ENCODE assay signal across 1 cellular context in the genomic region with DNA sequence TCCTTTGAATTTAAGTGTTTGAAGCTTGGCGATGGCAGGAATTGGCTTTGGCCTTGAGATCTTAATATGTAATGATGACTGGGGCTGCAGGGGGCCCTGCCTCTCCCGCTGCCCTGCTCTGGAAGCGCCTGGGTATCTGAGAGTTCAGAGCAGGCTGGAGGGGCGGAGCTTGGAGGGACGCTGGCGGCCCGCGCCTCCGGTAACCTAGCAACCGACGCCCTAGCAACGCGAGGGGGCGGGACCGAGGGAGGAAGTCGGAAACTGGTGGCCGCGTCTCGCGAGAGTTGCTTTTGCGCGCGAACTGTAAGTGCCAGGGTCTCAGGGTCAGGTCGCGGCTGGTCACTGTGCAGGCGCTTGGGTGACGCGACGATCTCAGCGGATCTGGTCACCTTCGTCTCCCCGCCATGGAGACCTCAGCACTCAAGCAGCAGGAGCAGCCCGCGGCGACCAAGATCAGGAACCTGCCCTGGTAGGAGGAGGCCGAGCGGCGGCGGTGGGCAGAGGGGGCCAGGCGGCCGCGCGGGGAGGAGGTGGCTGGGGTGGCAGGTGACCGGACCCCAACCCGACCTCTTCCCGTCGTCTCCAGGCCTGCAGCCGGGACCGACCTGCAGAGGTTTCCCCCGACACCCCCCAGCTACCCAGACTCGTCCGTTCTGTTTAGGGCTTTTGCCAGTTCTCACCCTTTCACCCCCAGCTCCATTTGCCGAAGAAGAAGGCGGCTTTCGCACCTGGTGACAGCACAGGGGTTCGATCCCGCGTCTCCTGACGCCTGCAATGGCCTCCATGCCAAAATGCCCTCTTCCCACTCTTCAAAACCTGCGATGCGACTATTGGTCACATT.
TF ChIP-seq lines count a peak whose summit lies in the region.

A gene with protein sequence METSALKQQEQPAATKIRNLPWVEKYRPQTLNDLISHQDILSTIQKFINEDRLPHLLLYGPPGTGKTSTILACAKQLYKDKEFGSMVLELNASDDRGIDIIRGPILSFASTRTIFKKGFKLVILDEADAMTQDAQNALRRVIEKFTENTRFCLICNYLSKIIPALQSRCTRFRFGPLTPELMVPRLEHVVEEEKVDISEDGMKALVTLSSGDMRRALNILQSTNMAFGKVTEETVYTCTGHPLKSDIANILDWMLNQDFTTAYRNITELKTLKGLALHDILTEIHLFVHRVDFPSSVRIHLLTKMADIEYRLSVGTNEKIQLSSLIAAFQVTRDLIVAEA (plus strand): TSS at position 280 of the 841 bp plus-strand sequence. CDS start 125 bp downstream, at position 405.

TF ChIP-seq in HepG2, 621 proteins besides CTCF, POLR2A, EP300 and RAD21 (continued from another document and continues in another):
- TF ChIP-seq PCBP2 (optimal IDR thresholded peaks at IDR 0.05; ENCODE audit: low read depth, low read length, poor library complexity, severe bottlenecking) (no peak), ZNF124 (CRISPR knock-in tag; IDR thresholded peaks at IDR 0.05) (0 out of 2 replicates have a peak, but pooled peaks have one; percentile 30), HNF4A (CRISPR knock-in tag; IDR thresholded peaks at IDR 0.05) (peak; percentile 46), ZFX (CRISPR knock-in tag; IDR thresholded peaks at IDR 0.05; ENCODE audit: low read depth) (peak; percentile 85), ASH2L (IDR thresholded peaks at IDR 0.05; ENCODE audit: insufficient read length, low read depth, low read length) (peak; percentile 83), ETV6 (CRISPR knock-in tag; conservative IDR thresholded peaks at IDR 0.05) (peak; percentile 87), YEATS4 (CRISPR knock-in tag; IDR thresholded peaks at IDR 0.05; ENCODE audit: borderline replicate concordance) (peak; percentile 55; the same call in 1 of the 2 replicates), RARA (CRISPR knock-in tag; IDR thresholded peaks at IDR 0.05) (peak; percentile 53; the same call in 1 of the 2 replicates), YY1 (IDR thresholded peaks at IDR 0.05; ENCODE audit: insufficient read depth, insufficient replicate concordance, low read depth, low read length) (peak; percentile 40), SIN3A (IDR thresholded peaks at IDR 0.05; ENCODE audit: borderline replicate concordance, low read depth, low read length) (peak; percentile 97), NFIC (IDR thresholded peaks at IDR 0.05; ENCODE audit: low read length) (no peak), SP2 (CRISPR knock-in tag; IDR thresholded peaks at IDR 0.05) (peak; percentile 83), ZNF350 (CRISPR knock-in tag; IDR thresholded peaks at IDR 0.05; ENCODE audit: borderline replicate concordance, low read depth) (peak; percentile 39; the same call in 1 of the 2 replicates), GLI4 (CRISPR knock-in tag; IDR thresholded peaks at IDR 0.05; ENCODE audit: borderline replicate concordance) (no peak), RCOR2 (CRISPR knock-in tag; IDR thresholded peaks at IDR 0.05) (no peak), PLRG1 (conservative IDR thresholded peaks at IDR 0.05) (no peak), ZZZ3 (CRISPR knock-in tag; IDR thresholded peaks at IDR 0.05; ENCODE audit: borderline replicate concordance) (0 out of 2 replicates have a peak, but pooled peaks have one; percentile 44), BCLAF1 (IDR thresholded peaks at IDR 0.05) (no peak), MNT (IDR thresholded peaks at IDR 0.05) (no peak), NFKBIZ (CRISPR knock-in tag; IDR thresholded peaks at IDR 0.05) (no peak), ZMYM4 (CRISPR knock-in tag; IDR thresholded peaks at IDR 0.05) (peak; percentile 96), NR2F6 (IDR thresholded peaks at IDR 0.05) (peak; percentile 80), NR2F6 (CRISPR knock-in tag; IDR thresholded peaks at IDR 0.05) (peak; percentile 94), ZNF768 (CRISPR knock-in tag; IDR thresholded peaks at IDR 0.05) (peak; percentile 79; the same call in 1 of the 2 replicates), ISL2 (CRISPR knock-in tag; IDR thresholded peaks at IDR 0.05) (0 out of 2 replicates have a peak, but pooled peaks have one; percentile 11), ZFYVE20 (CRISPR knock-in tag; IDR thresholded peaks at IDR 0.05; ENCODE audit: borderline replicate concordance, low read depth) (no peak), DNMT1 (CRISPR knock-in tag; IDR thresholded peaks at IDR 0.05) (peak; percentile 77; the same call in 1 of the 2 replicates), ARHGAP35 (CRISPR knock-in tag; IDR thresholded peaks at IDR 0.05; ENCODE audit: borderline replicate concordance) (0 out of 2 replicates have a peak, but pooled peaks have one; percentile 55), KAT7 (CRISPR knock-in tag; IDR thresholded peaks at IDR 0.05; ENCODE audit: borderline replicate concordance) (peak; percentile 96; the same call in 1 of the 2 replicates), ZNF569 (CRISPR knock-in tag; IDR thresholded peaks at IDR 0.05; ENCODE audit: borderline replicate concordance) (no peak), ZNF574 (CRISPR knock-in tag; IDR thresholded peaks at IDR 0.05) (peak; percentile 77), FOXJ3 (CRISPR knock-in tag; IDR thresholded peaks at IDR 0.05; ENCODE audit: borderline replicate concordance) (no peak), ZNF441 (CRISPR knock-in tag; IDR thresholded peaks at IDR 0.05; ENCODE audit: borderline replicate concordance) (no peak)
- TF ChIP-seq, protein P1, sequence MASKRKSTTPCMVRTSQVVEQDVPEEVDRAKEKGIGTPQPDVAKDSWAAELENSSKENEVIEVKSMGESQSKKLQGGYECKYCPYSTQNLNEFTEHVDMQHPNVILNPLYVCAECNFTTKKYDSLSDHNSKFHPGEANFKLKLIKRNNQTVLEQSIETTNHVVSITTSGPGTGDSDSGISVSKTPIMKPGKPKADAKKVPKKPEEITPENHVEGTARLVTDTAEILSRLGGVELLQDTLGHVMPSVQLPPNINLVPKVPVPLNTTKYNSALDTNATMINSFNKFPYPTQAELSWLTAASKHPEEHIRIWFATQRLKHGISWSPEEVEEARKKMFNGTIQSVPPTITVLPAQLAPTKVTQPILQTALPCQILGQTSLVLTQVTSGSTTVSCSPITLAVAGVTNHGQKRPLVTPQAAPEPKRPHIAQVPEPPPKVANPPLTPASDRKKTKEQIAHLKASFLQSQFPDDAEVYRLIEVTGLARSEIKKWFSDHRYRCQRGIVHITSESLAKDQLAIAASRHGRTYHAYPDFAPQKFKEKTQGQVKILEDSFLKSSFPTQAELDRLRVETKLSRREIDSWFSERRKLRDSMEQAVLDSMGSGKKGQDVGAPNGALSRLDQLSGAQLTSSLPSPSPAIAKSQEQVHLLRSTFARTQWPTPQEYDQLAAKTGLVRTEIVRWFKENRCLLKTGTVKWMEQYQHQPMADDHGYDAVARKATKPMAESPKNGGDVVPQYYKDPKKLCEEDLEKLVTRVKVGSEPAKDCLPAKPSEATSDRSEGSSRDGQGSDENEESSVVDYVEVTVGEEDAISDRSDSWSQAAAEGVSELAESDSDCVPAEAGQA (IDR thresholded peaks at IDR 0.05; ENCODE audit: low read depth) = peak; percentile 71
- TF ChIP-seq, protein P1 (CRISPR knock-in tag; IDR thresholded peaks at IDR 0.05; ENCODE audit: borderline replicate concordance) = no peak
- TF ChIP-seq, protein P2, sequence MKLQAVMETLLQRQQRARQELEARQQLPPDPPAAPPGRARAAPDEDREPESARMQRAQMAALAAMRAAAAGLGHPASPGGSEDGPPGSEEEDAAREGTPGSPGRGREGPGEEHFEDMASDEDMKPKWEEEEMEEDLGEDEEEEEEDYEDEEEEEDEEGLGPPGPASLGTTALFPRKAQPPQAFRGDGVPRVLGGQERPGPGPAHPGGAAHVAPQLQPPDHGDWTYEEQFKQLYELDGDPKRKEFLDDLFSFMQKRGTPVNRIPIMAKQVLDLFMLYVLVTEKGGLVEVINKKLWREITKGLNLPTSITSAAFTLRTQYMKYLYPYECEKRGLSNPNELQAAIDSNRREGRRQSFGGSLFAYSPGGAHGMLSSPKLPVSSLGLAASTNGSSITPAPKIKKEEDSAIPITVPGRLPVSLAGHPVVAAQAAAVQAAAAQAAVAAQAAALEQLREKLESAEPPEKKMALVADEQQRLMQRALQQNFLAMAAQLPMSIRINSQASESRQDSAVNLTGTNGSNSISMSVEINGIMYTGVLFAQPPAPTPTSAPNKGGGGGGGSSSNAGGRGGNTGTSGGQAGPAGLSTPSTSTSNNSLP (IDR thresholded peaks at IDR 0.05; ENCODE audit: low read depth, low read length) = no peak
- TF ChIP-seq, protein P3, sequence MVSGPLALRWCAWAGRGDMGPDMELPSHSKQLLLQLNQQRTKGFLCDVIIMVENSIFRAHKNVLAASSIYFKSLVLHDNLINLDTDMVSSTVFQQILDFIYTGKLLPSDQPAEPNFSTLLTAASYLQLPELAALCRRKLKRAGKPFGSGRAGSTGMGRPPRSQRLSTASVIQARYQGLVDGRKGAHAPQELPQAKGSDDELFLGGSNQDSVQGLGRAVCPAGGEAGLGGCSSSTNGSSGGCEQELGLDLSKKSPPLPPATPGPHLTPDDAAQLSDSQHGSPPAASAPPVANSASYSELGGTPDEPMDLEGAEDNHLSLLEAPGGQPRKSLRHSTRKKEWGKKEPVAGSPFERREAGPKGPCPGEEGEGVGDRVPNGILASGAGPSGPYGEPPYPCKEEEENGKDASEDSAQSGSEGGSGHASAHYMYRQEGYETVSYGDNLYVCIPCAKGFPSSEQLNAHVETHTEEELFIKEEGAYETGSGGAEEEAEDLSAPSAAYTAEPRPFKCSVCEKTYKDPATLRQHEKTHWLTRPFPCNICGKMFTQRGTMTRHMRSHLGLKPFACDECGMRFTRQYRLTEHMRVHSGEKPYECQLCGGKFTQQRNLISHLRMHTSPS (CRISPR knock-in tag; IDR thresholded peaks at IDR 0.05; ENCODE audit: low read depth) = 0 out of 2 replicates have a peak, but pooled peaks have one; percentile 44
